Comparison of ENCODE assay signal across 18 cellular contexts in genomic region chr15:77513226-77513625, GRCh38.
DNase-seq lines count a peak whose midpoint lies in the region; ATAC-seq and TF ChIP-seq lines count a peak whose summit lies in the region.
"Had no signal": no experiment of that assay in that cellular context is flagged by ENCODE, and none has a peak within 500 bp of the region (broad histone marks: within the 10 kb centered on the region; RNA-seq: fewer than 3 reads in every experiment).

No MANE protein-coding gene starts in this region.

- in situ Hi-C loops in GM13976 (cut with MboI; ENCODE audit: low sequenced_read_pairs, unreplicated experiment), result no loop called here

- no peak overlapping the region for H3K9ac ChIP-seq in adipocyte (ENCODE audit: low read length)

- no peak for TF ChIP-seq CTCF in HEK293 (tag by site-specific recombination; IDR thresholded peaks at IDR 0.05)
- no peak for TF ChIP-seq CTCF in heart right ventricle (IDR thresholded peaks at IDR 0.05)
- TF ChIP-seq CTCF in sigmoid colon (IDR thresholded peaks at IDR 0.05), result no peak
- no peak for TF ChIP-seq CTCF in GM13976 (IDR thresholded peaks at IDR 0.05; ENCODE audit: borderline replicate concordance, control extremely low read depth, extremely low read depth, insufficient read depth, missing control alignments)

- CTCF ChIA-PET in HEK293 (lab: Yijun Ruan, JAX), result interaction anchor here (0.7 kb wide), 1 partner anchor 106 kb away, joined by 3 read pairs; no protein-coding TSS in a partner anchor

- DNase-seq in adipocyte (ENCODE audit: low read depth) (no peak), heart right ventricle (peak in 1 of 2 donors; percentile 78), sigmoid colon (peak; percentile 15), GM13976 (ENCODE audit: low spot score) (no peak), A172 (ENCODE audit: low spot score) (no peak)
- DNase-seq: CD8-positive, alpha-beta memory T cell; GDM1; Kasumi-1; MG63; NCI-H1417; NCI-H1694 treated with DMSO at 0.1 percent for 48 hours; NCI-H510A treated with DMSO at 0.1 percent for 48 hours; NCI-H748 treated with DMSO at 0.1 percent for 48 hours had no signal

- no peak for TF ChIP-seq POLR2A in sigmoid colon (IDR thresholded peaks at IDR 0.05)

- 56 to 72% methylated on average over 4 of the region's 4 CpGs for WGBS in heart right ventricle, 2 donors
- WGBS in sigmoid colon, 2 donors, result 84 to 96% methylated on average over 4 of the region's 4 CpGs

- H3K27me3 ChIP-seq in adipocyte (replicated peaks; ENCODE audit: control insufficient read depth, insufficient read depth, low read length), result peaks cover 4% of the 10 kb centered on the region
- no peaks in the 10 kb centered on the region for H3K27me3 ChIP-seq in heart right ventricle
- H3K27me3 ChIP-seq in sigmoid colon, result no peaks in the 10 kb centered on the region
- H3K27me3 ChIP-seq: MG63, SJSA1 had no signal

- H3K36me3 ChIP-seq in HEK293 (ENCODE audit: control insufficient read depth in 2 of 2, insufficient read depth in 1 of 2, low read length in 2 of 2), result no peaks in the 10 kb centered on the region
- H3K36me3 ChIP-seq in adipocyte (ENCODE audit: control insufficient read depth, insufficient read depth, low read length, severe bottlenecking), result no peaks in the 10 kb centered on the region
- no peaks in the 10 kb centered on the region for H3K36me3 ChIP-seq in heart right ventricle
- H3K36me3 ChIP-seq in sigmoid colon, result no peaks in the 10 kb centered on the region
- H3K36me3 ChIP-seq: MG63, SJSA1 had no signal

- no peaks in the 10 kb centered on the region for H3K9me3 ChIP-seq in HEK293 (ENCODE audit: control insufficient read depth, insufficient read depth, low read depth, low read length)
- no peaks in the 10 kb centered on the region for H3K9me3 ChIP-seq in adipocyte (ENCODE audit: control insufficient read depth, low read length)
- no peaks in the 10 kb centered on the region for H3K9me3 ChIP-seq in heart right ventricle
- no peaks in the 10 kb centered on the region for H3K9me3 ChIP-seq in sigmoid colon
- H3K9me3 ChIP-seq: MG63, SJSA1 had no signal

- POLR2A ChIA-PET in HEK293 (lab: Yijun Ruan, JAX), result interaction anchor here (0.6 kb wide), 1 partner anchor 34 kb away, joined by 3 read pairs; no protein-coding TSS in a partner anchor

- H3K4me3 ChIP-seq in HEK293 (ENCODE audit: low read depth, low read length), result no peak overlapping the region
- peak overlapping the region; percentile 29 for H3K4me3 ChIP-seq in adipocyte (ENCODE audit: low read length)
- peak overlapping the region in 7 of 10 donors; percentile 4 to 43 (median 29) for H3K4me3 ChIP-seq in heart right ventricle
- no peak overlapping the region for H3K4me3 ChIP-seq in sigmoid colon
- H3K4me3 ChIP-seq: MG63, SJSA1 had no signal

- TF ChIP-seq EP300 in sigmoid colon (IDR thresholded peaks at IDR 0.05), result no peak

- ATAC-seq in heart right ventricle, result peak; percentile 35 to 88 (median 78)
- no peak for ATAC-seq in HG02970 (IDR thresholded peaks at IDR 0.05; ENCODE audit: low FRiP score, unreplicated experiment)
- ATAC-seq: Panc1 had no signal

- intact Hi-C loops in heart right ventricle (cut with DNase I), result no loop called here
- intact Hi-C loops in sigmoid colon (cut with DNase I), result no loop called here

- H3K27ac ChIP-seq in HEK293 (ENCODE audit: extremely low read depth, low read depth, low read length) (no peak overlapping the region), heart right ventricle (peak overlapping the region; percentile 42 to 87 (median 76)), sigmoid colon (no peak overlapping the region)
- H3K27ac ChIP-seq: C4-2B, SJSA1 had no signal

- no peaks in the 10 kb centered on the region for H3K4me1 ChIP-seq in HEK293 (ENCODE audit: control insufficient read depth, insufficient read depth, low read length)
- H3K4me1 ChIP-seq in adipocyte (ENCODE audit: control insufficient read depth, insufficient read depth, low read length), result peaks cover 18% of the 10 kb centered on the region
- H3K4me1 ChIP-seq in heart right ventricle, result peaks cover 17 to 41% (median 33%) of the 10 kb centered on the region in 9 donors
- peaks cover 0 to 8% (median 3%) of the 10 kb centered on the region in 4 donors for H3K4me1 ChIP-seq in sigmoid colon

TF ChIP-seq in HEK293, 187 proteins besides CTCF, POLR2A, EP300 and RAD21:
- TF ChIP-seq ZNF548 (tag by site-specific recombination; IDR thresholded peaks at IDR 0.05) (peak; percentile 54; the same call in 1 of the 2 replicates), SP7 (tag by site-specific recombination; IDR thresholded peaks at IDR 0.05) (no peak), ZNF121 (tag by site-specific recombination; IDR thresholded peaks at IDR 0.05) (no peak), ZNF530 (tag by site-specific recombination; IDR thresholded peaks at IDR 0.05; ENCODE audit: low read depth) (no peak), ZNF518A (tag by site-specific recombination; conservative IDR thresholded peaks at IDR 0.05; ENCODE audit: low read depth) (no peak), ZNF112 (tag by site-specific recombination; IDR thresholded peaks at IDR 0.05) (no peak)

Comparison
In these comparisons a context has a peak if more than half of its experiments do, and no peak if none do; other contexts are left out.
1. H3K27ac ChIP-seq: peak in heart right ventricle (10 of 10); none in HEK293 (single experiment) and sigmoid colon (0 of 4).
2. H3K4me3 ChIP-seq: peak in adipocyte (single experiment) and heart right ventricle (7 of 10); none in HEK293 (single experiment) and sigmoid colon (0 of 4).